19 cellular contexts compared by ENCODE assay signal in the genomic region with DNA sequence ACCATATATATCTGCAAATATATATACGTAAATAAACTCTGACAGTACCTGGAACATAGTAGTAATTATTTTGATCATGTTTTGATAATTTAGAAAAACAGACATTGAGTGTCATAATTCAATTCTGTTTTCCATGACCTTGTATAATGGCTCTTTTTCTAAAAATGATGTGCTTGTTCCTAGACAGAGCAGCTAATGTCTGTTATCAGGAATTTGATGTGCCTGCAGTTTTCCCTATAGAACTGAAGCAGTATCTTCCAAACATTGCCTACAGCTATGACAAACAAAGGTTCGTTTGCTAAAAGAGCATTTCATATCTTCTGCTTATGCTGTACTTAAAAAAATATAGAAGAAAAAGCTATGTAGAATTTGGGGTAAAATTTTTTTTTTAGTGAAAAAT.
"Had no signal": no experiment of that assay in that cellular context is flagged by ENCODE, and none has a peak within 500 bp of the region (broad histone marks: within the 10 kb centered on the region; RNA-seq: fewer than 3 reads in every experiment).

No MANE protein-coding gene starts in this region.

- DNase-seq: occipital lobe; ovary; posterior cingulate gyrus; psoas muscle; right cardiac atrium; right lobe of liver; sigmoid colon; small intestine; stimulated activated CD4-positive, alpha-beta T cell treated with anti-CD3 and anti-CD28 coated beads, Interleukin-15, amount 100 ng/mL, for 24 hours; stimulated activated CD4-positive, alpha-beta T cell treated with anti-CD3 and anti-CD28 coated beads, Interleukin-2, amount 100 ng/mL, for 24 hours; stimulated activated CD4-positive, alpha-beta T cell treated with anti-CD3 and anti-CD28 coated beads, Interleukin-2, amount 100 ng/mL, for 48 hours; stimulated activated CD4-positive, alpha-beta T cell treated with anti-CD3 and anti-CD28 coated beads, Interleukin-4, amount 100 ng/mL, for 24 hours; stimulated activated naive B cell treated with anti-CD40 and anti-IgM and Interleukin-4, amounts not matched to agents 10 μg/mL and 1 μg/mL and 100 μg/mL, for 72 hours; stimulated activated naive CD4-positive, alpha-beta T cell treated with Interleukin-2 at 50 U/mL for 16 hours; stomach; thyroid gland; trophoblast cell; upper lobe of left lung had no signal

- ATAC-seq: psoas muscle; right cardiac atrium; right lobe of liver; stimulated activated effector memory CD8-positive, alpha-beta T cell treated with anti-CD3 and anti-CD28 coated beads, Interleukin-12 subunit alpha, Interleukin-12 subunit beta, amount 100 ng/mL, for 72 hours; stimulated activated naive B cell treated with anti-CD40 and anti-IgM and Interleukin-4, amounts not matched to agents 10 μg/mL and 1 μg/mL and 100 μg/mL, for 72 hours had no signal
